Comparison of ENCODE assay signal across 10 cellular contexts in the genomic region with DNA sequence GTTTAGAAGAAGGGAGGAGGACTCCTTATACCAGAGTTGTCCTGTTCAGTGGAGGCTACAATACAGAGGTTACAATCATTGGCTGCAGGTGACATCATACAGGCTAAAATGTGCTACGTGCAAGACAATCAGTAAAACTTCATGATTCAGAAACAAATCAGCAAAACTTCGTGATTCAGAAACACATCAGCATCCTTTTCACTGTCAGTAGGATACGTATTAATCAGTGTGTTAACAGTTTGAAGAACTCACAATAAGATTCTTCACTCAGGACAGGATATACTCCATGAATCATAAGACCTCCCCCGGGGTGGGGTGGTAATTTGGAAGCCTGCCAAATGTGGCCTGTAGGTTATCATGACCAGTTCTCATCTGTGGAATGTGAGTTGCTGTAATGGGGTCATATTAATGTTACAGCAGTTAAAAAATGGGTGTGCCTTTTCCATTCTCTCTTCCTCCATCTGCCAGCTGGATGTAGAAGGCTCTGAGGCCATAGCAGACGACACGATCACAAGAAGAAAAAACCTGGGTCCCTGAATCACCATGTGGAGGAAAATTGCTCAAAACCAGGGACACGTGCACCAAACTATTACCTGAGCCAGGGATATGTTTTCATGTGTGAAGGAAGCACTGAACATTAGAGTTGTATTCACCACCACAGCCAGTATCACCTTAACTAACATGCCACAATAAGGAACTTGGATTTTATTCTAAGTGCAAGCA.
DNase-seq lines count a peak whose midpoint lies in the region; ATAC-seq and TF ChIP-seq lines count a peak whose summit lies in the region.
"Had no signal": no experiment of that assay in that cellular context is flagged by ENCODE, and none has a peak within 500 bp of the region (broad histone marks: within the 10 kb centered on the region; RNA-seq: fewer than 3 reads in every experiment).

No MANE protein-coding gene starts in this region.

- H3K4me3 ChIP-seq in cardiac muscle cell (no peak overlapping the region), right atrium auricular region (no peak overlapping the region)

- H3K4me1 Mint-ChIP-seq in T-helper 2 cell treated with Interferon-gamma antibody and Interleukin-4, amounts not matched to agents 5 μg/mL and 100 μg/mL, for 36 hours (ENCODE audit: low read depth): peaks cover 5% of the 10 kb centered on the region
- no peaks in the 10 kb centered on the region for H3K4me1 Mint-ChIP-seq in stimulated activated naive CD8-positive, alpha-beta T cell treated with anti-CD3 and anti-CD28 coated beads, Interleukin-15, amount 100 ng/mL, for 72 hours
- H3K4me1 Mint-ChIP-seq: IgD-negative memory B cell had no signal

- H3K4me1 ChIP-seq in cardiac muscle cell (ENCODE audit: low read depth) (peaks cover 28% of the 10 kb centered on the region), right atrium auricular region (no peaks in the 10 kb centered on the region)

- DNase-seq in cardiac muscle cell (ENCODE audit: low read depth in 1 of 2, low spot score in 1 of 2) (peak; percentile 38 to 98), right atrium auricular region (ENCODE audit: low spot score) (no peak), glomerular visceral epithelial cell (ENCODE audit: extremely low spot score) (peak; percentile 99), NCI-H146 (lab: John Stamatoyannopoulos, UW) (no peak)
- peak; percentile 68 for DNase-seq in T-helper 2 cell treated with Interferon-gamma antibody and Interleukin-4, amounts not matched to agents 5 μg/mL and 100 μg/mL, for 36 hours (ENCODE audit: low spot score)
- DNase-seq in stimulated activated naive CD8-positive, alpha-beta T cell treated with anti-CD3 and anti-CD28 coated beads, Interleukin-15, amount 100 ng/mL, for 72 hours: peak in 1 of 2 donors; percentile 15

- peak; percentile 60 for ATAC-seq in stimulated activated naive CD8-positive, alpha-beta T cell treated with anti-CD3 and anti-CD28 coated beads, Interleukin-15, amount 100 ng/mL, for 72 hours
- ATAC-seq in GM19463 (IDR thresholded peaks at IDR 0.05; ENCODE audit: unreplicated experiment) (no peak), GM18519 (IDR thresholded peaks at IDR 0.05; ENCODE audit: low FRiP score, unreplicated experiment) (no peak)

- H3K36me3 Mint-ChIP-seq in T-helper 2 cell treated with Interferon-gamma antibody and Interleukin-4, amounts not matched to agents 5 μg/mL and 100 μg/mL, for 36 hours (ENCODE audit: low read depth): no peaks in the 10 kb centered on the region
- H3K36me3 Mint-ChIP-seq: IgD-negative memory B cell had no signal

- H3K27me3 Mint-ChIP-seq in T-helper 2 cell treated with Interferon-gamma antibody and Interleukin-4, amounts not matched to agents 5 μg/mL and 100 μg/mL, for 36 hours (ENCODE audit: low read depth): no peaks in the 10 kb centered on the region
- H3K27me3 Mint-ChIP-seq in stimulated activated naive CD8-positive, alpha-beta T cell treated with anti-CD3 and anti-CD28 coated beads, Interleukin-15, amount 100 ng/mL, for 72 hours: no peaks in the 10 kb centered on the region

- H3K36me3 ChIP-seq in cardiac muscle cell: no peaks in the 10 kb centered on the region
- H3K36me3 ChIP-seq in right atrium auricular region: no peaks in the 10 kb centered on the region

- H3K9me3 Mint-ChIP-seq in T-helper 2 cell treated with Interferon-gamma antibody and Interleukin-4, amounts not matched to agents 5 μg/mL and 100 μg/mL, for 36 hours: peaks cover 12% of the 10 kb centered on the region
- H3K9me3 Mint-ChIP-seq in stimulated activated naive CD8-positive, alpha-beta T cell treated with anti-CD3 and anti-CD28 coated beads, Interleukin-15, amount 100 ng/mL, for 72 hours: peaks cover 0 to 13% of the 10 kb centered on the region in 2 donors

- H3K9me3 ChIP-seq in cardiac muscle cell (ENCODE audit: low read depth): no peaks in the 10 kb centered on the region
- no peaks in the 10 kb centered on the region for H3K9me3 ChIP-seq in right atrium auricular region

- TF ChIP-seq CTCF in cardiac muscle cell (IDR thresholded peaks at IDR 0.05; ENCODE audit: low read depth, low read length) (no peak), right atrium auricular region (IDR thresholded peaks at IDR 0.05) (no peak)

- no peak overlapping the region for H3K27ac Mint-ChIP-seq in T-helper 2 cell treated with Interferon-gamma antibody and Interleukin-4, amounts not matched to agents 5 μg/mL and 100 μg/mL, for 36 hours
- H3K27ac Mint-ChIP-seq in stimulated activated naive CD8-positive, alpha-beta T cell treated with anti-CD3 and anti-CD28 coated beads, Interleukin-15, amount 100 ng/mL, for 72 hours: no peak overlapping the region
- H3K27ac Mint-ChIP-seq: IgD-negative memory B cell had no signal

- no peak overlapping the region for H3K27ac ChIP-seq in cardiac muscle cell
- peak overlapping the region in 1 of 2 donors; percentile 27 for H3K27ac ChIP-seq in right atrium auricular region
- H3K27ac ChIP-seq: parathyroid adenoma had no signal

- H3K27me3 ChIP-seq in cardiac muscle cell (no peaks in the 10 kb centered on the region), right atrium auricular region (no peaks in the 10 kb centered on the region)

- H3K4me3 Mint-ChIP-seq in T-helper 2 cell treated with Interferon-gamma antibody and Interleukin-4, amounts not matched to agents 5 μg/mL and 100 μg/mL, for 36 hours: no peak overlapping the region
- no peak overlapping the region for H3K4me3 Mint-ChIP-seq in stimulated activated naive CD8-positive, alpha-beta T cell treated with anti-CD3 and anti-CD28 coated beads, Interleukin-15, amount 100 ng/mL, for 72 hours
- H3K4me3 Mint-ChIP-seq: IgD-negative memory B cell had no signal

Comparison
In these comparisons a context has a peak if more than half of its experiments do, and no peak if none do; other contexts are left out.
1. DNase-seq: peak in cardiac muscle cell (2 of 2), T-helper 2 cell treated with Interferon-gamma antibody and Interleukin-4, amounts not matched to agents 5 μg/mL and 100 μg/mL, for 36 hours (single experiment) and glomerular visceral epithelial cell (single experiment); none in right atrium auricular region (single experiment) and NCI-H146 (single experiment).